ENCODE assay signal across 29 cellular contexts in genomic region chr9:13627071-13627470, GRCh38.
"Had no signal": no experiment of that assay in that cellular context is flagged by ENCODE, and none has a peak within 500 bp of the region (broad histone marks: within the 10 kb centered on the region; RNA-seq: fewer than 3 reads in every experiment).

No MANE protein-coding gene starts in this region.

- H3K4me1 Mint-ChIP-seq: stimulated activated effector memory CD8-positive, alpha-beta T cell treated with anti-CD3 and anti-CD28 coated beads, Interleukin-12 subunit alpha, Interleukin-12 subunit beta, amount 100 ng/mL, for 72 hours; stimulated activated memory B cell treated with anti-CD40 and anti-IgM and Interleukin-4, amounts not matched to agents 10 μg/mL and 1 μg/mL and 100 μg/mL, for 72 hours; stimulated activated naive B cell treated with anti-CD40 and anti-IgM and Interleukin-4, amounts not matched to agents 10 μg/mL and 1 μg/mL and 100 μg/mL, for 72 hours; stimulated activated naive CD8-positive, alpha-beta T cell treated with anti-CD3 and anti-CD28 coated beads, Interleukin-15, amount 100 ng/mL, for 72 hours had no signal

- H3K27me3 ChIP-seq: stomach, suprapubic skin, testis, thyroid gland, tibial artery, tibial nerve, transverse colon, upper lobe of left lung, upper lobe of right lung, uterus, vagina had no signal

- H3K4me1 ChIP-seq: suprapubic skin, testis, thyroid gland, tibial artery, tibial nerve, transverse colon, upper lobe of left lung, upper lobe of right lung, uterus, vagina had no signal

- H3K4me3 Mint-ChIP-seq: stimulated activated effector memory CD8-positive, alpha-beta T cell treated with anti-CD3 and anti-CD28 coated beads, Interleukin-12 subunit alpha, Interleukin-12 subunit beta, amount 100 ng/mL, for 72 hours; stimulated activated memory B cell treated with anti-CD40 and anti-IgM and Interleukin-4, amounts not matched to agents 10 μg/mL and 1 μg/mL and 100 μg/mL, for 72 hours; stimulated activated naive B cell treated with anti-CD40 and anti-IgM and Interleukin-4, amounts not matched to agents 10 μg/mL and 1 μg/mL and 100 μg/mL, for 72 hours; stimulated activated naive CD8-positive, alpha-beta T cell treated with anti-CD3 and anti-CD28 coated beads, Interleukin-15, amount 100 ng/mL, for 72 hours; stimulated activated naive CD8-positive, alpha-beta T cell treated with anti-CD3 and anti-CD28 coated beads, Interleukin-15, Interleukin-2, amounts not matched to agents 100 ng/mL and 50 ng/mL, for 24 hours; type B pancreatic cell had no signal

- H3K27ac Mint-ChIP-seq: stimulated activated effector memory CD8-positive, alpha-beta T cell treated with anti-CD3 and anti-CD28 coated beads, Interleukin-12 subunit alpha, Interleukin-12 subunit beta, amount 100 ng/mL, for 72 hours; stimulated activated memory B cell treated with anti-CD40 and anti-IgM and Interleukin-4, amounts not matched to agents 10 μg/mL and 1 μg/mL and 100 μg/mL, for 72 hours; stimulated activated naive B cell treated with anti-CD40 and anti-IgM and Interleukin-4, amounts not matched to agents 10 μg/mL and 1 μg/mL and 100 μg/mL, for 72 hours; stimulated activated naive CD8-positive, alpha-beta T cell treated with anti-CD3 and anti-CD28 coated beads, Interleukin-15, Interleukin-2, amounts not matched to agents 100 ng/mL and 50 ng/mL, for 24 hours; type B pancreatic cell had no signal

- H3K36me3 Mint-ChIP-seq: stimulated activated effector memory CD8-positive, alpha-beta T cell treated with anti-CD3 and anti-CD28 coated beads, Interleukin-12 subunit alpha, Interleukin-12 subunit beta, amount 100 ng/mL, for 72 hours; stimulated activated memory B cell treated with anti-CD40 and anti-IgM and Interleukin-4, amounts not matched to agents 10 μg/mL and 1 μg/mL and 100 μg/mL, for 72 hours; stimulated activated naive B cell treated with anti-CD40 and anti-IgM and Interleukin-4, amounts not matched to agents 10 μg/mL and 1 μg/mL and 100 μg/mL, for 72 hours; type B pancreatic cell had no signal

- DNase-seq: stimulated activated CD4-positive, alpha-beta T cell treated with anti-CD3 and anti-CD28 coated beads, Interleukin-2, amount 100 ng/mL, for 48 hours; stimulated activated CD4-positive, alpha-beta T cell treated with anti-CD3 and anti-CD28 coated beads, Interleukin-4, amount 100 ng/mL, for 1 hour; stimulated activated CD4-positive, alpha-beta T cell treated with anti-CD3 and anti-CD28 coated beads, Interleukin-4, amount 100 ng/mL, for 24 hours; stimulated activated CD4-positive, alpha-beta T cell treated with anti-CD3 and anti-CD28 coated beads, Interleukin-4, amount 100 ng/mL, for 4 hours; stimulated activated CD8-positive, alpha-beta memory T cell treated with anti-CD3 and anti-CD28 coated beads, Interleukin-4, amount 100 ng/mL, for 48 hours; stimulated activated naive B cell treated with anti-CD40 and anti-IgM and Interleukin-4, amounts not matched to agents 10 μg/mL and 1 μg/mL and 100 μg/mL, for 72 hours; stimulated activated naive CD4-positive, alpha-beta T cell; stimulated activated naive CD4-positive, alpha-beta T cell treated with Interleukin-2 at 50 U/mL for 16 hours; stimulated activated naive CD8-positive, alpha-beta T cell treated with anti-CD3 and anti-CD28 coated beads, Interleukin-15, amount 100 ng/mL, for 72 hours; stimulated activated naive CD8-positive, alpha-beta T cell treated with anti-CD3 and anti-CD28 coated beads, Interleukin-15, Interleukin-2, amounts not matched to agents 100 U/mL and 50 U/mL, for 24 hours; stomach; substantia nigra; testis; thyroid gland; tibial artery; transverse colon; trophoblast cell; upper lobe of left lung; upper lobe of right lung; uterus had no signal

- H3K36me3 ChIP-seq: stomach, suprapubic skin, thoracic aorta, thyroid gland, tibial artery, tibial nerve, transverse colon, upper lobe of left lung, upper lobe of right lung, uterus, vagina had no signal

- FAIRE-seq: urothelium cell line had no signal

- H3K9me3 ChIP-seq: testis, thoracic aorta, thyroid gland, upper lobe of right lung, uterus, vagina had no signal

- H3K27me3 Mint-ChIP-seq: stimulated activated memory B cell treated with anti-CD40 and anti-IgM and Interleukin-4, amounts not matched to agents 10 μg/mL and 1 μg/mL and 100 μg/mL, for 72 hours; stimulated activated naive B cell treated with anti-CD40 and anti-IgM and Interleukin-4, amounts not matched to agents 10 μg/mL and 1 μg/mL and 100 μg/mL, for 72 hours; stimulated activated naive CD8-positive, alpha-beta T cell treated with anti-CD3 and anti-CD28 coated beads, Interleukin-15, amount 100 ng/mL, for 72 hours; stimulated activated naive CD8-positive, alpha-beta T cell treated with anti-CD3 and anti-CD28 coated beads, Interleukin-15, Interleukin-2, amounts not matched to agents 100 ng/mL and 50 ng/mL, for 24 hours; type B pancreatic cell had no signal

- H3K27ac ChIP-seq: stomach, suprapubic skin, testis, thoracic aorta, thyroid gland, tibial artery, tibial nerve, transverse colon, upper lobe of left lung, upper lobe of right lung, uterus, vagina had no signal

- H3K4me3 ChIP-seq: stomach, suprapubic skin, testis, thoracic aorta, thyroid gland, tibial artery, tibial nerve, transverse colon, upper lobe of left lung, upper lobe of right lung, uterus, vagina had no signal

- ATAC-seq: stimulated activated effector memory CD8-positive, alpha-beta T cell treated with anti-CD3 and anti-CD28 coated beads, Interleukin-12 subunit alpha, Interleukin-12 subunit beta, amount 100 ng/mL, for 72 hours; stimulated activated memory B cell treated with anti-CD40 and anti-IgM and Interleukin-4, amounts not matched to agents 10 μg/mL and 1 μg/mL and 100 μg/mL, for 72 hours; stimulated activated naive B cell treated with anti-CD40 and anti-IgM and Interleukin-4, amounts not matched to agents 10 μg/mL and 1 μg/mL and 100 μg/mL, for 72 hours; stimulated activated naive CD8-positive, alpha-beta T cell treated with anti-CD3 and anti-CD28 coated beads, Interleukin-15, amount 100 ng/mL, for 72 hours; stimulated activated naive CD8-positive, alpha-beta T cell treated with anti-CD3 and anti-CD28 coated beads, Interleukin-15, Interleukin-2, amounts not matched to agents 100 U/mL and 50 U/mL, for 24 hours; upper lobe of right lung had no signal
